ENCODE assay signal across 1 cellular context in genomic region chr2:11478899-11479605, GRCh38.
TF ChIP-seq lines count a peak whose summit lies in the region.

No MANE protein-coding gene starts in this region.

TF ChIP-seq in IMR-90, 13 proteins besides CTCF, POLR2A, EP300 and RAD21:
- TF ChIP-seq MAFK (IDR thresholded peaks at IDR 0.05; ENCODE audit: low read depth, low read length) (no peak), USF2 (IDR thresholded peaks at IDR 0.05; ENCODE audit: low read depth, low read length) (no peak), BHLHE40 (IDR thresholded peaks at IDR 0.05; ENCODE audit: low read depth, low read length) (no peak), CHD1 (IDR thresholded peaks at IDR 0.05; ENCODE audit: low read depth, low read length) (no peak), MAZ (IDR thresholded peaks at IDR 0.05; ENCODE audit: borderline replicate concordance, low read depth, low read length) (no peak), CEBPB (IDR thresholded peaks at IDR 0.05; ENCODE audit: low read depth, low read length) (0 out of 2 replicates have a peak, but pooled peaks have one; percentile 2)
